Comparison of ENCODE assay signal across 11 cellular contexts in the genomic region with DNA sequence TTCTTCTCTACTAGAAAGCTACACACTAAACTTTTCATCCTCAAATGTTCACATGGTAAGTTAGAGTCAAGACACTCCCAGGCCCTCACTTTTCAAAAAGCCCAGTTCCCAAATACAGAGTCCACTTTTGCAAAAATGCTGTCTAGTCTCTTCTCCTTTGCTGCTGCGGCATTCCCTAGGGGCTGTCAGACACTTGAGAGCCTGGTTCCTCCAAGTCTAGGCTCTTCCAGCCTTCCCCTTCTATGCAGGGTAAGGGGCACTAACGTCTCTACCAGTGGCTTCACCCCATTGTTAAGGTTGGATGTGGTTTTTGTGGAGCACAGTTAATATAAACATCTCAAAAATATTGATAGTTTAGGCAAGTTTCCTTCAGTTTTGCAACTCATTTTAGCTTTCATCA.
A peak's percentile ranks its signal among the peaks of the same experiment; 100 is the strongest.
DNase-seq lines count a peak whose midpoint lies in the region; ATAC-seq and TF ChIP-seq lines count a peak whose summit lies in the region.
"Had no signal": no experiment of that assay in that cellular context is flagged by ENCODE, and none has a peak within 500 bp of the region (broad histone marks: within the 10 kb centered on the region; RNA-seq: fewer than 3 reads in every experiment).

No MANE protein-coding gene starts in this region.

- TF ChIP-seq EP300 in tibial nerve (IDR thresholded peaks at IDR 0.05), result no peak

- dilution Hi-C loops in IMR-90 (cut with HindIII; ENCODE audit: low sequenced_read_pairs, unreplicated experiment), result no loop called here

- CTCF ChIA-PET in IMR-90 (lab: Yijun Ruan, JAX), result interaction anchor here (0.7 to 0.8 kb wide), 2 partner anchors 157 to 209 kb away, joined by 3 read pairs; no protein-coding TSS in a partner anchor

- peaks cover 2% of the 10 kb centered on the region; the same call in 1 of the 2 replicates for H3K9me1 ChIP-seq in IMR-90 (ENCODE audit: insufficient read depth, low read length)

- H4K8ac ChIP-seq in IMR-90 (ENCODE audit: low read depth in 2 of 2, low read length in 2 of 2), result peak overlapping the region; percentile 67 to 96

- H3K4ac ChIP-seq in IMR-90 (ENCODE audit: low read depth, low read length), result peak overlapping the region; percentile 98

- peak overlapping the region; percentile 87 for H3K14ac ChIP-seq in IMR-90 (replicated peaks; ENCODE audit: low read depth, low read length)

- H3K36me3 Mint-ChIP-seq in chondrocyte (ENCODE audit: low read depth), result no peaks in the 10 kb centered on the region

- no peaks in the 10 kb centered on the region for H3K27me3 ChIP-seq in IMR-90 (ENCODE audit: control insufficient read depth, insufficient read depth, low read length)
- no peaks in the 10 kb centered on the region for H3K27me3 ChIP-seq in RWPE2 (ENCODE audit: insufficient read depth, poor library complexity, severe bottlenecking)
- H3K27me3 ChIP-seq in tibial nerve, result no peaks in the 10 kb centered on the region
- H3K27me3 ChIP-seq: BLaER1 had no signal

- H2BK120ac ChIP-seq in IMR-90 (ENCODE audit: low read depth, low read length), result peak overlapping the region; percentile 95

- H3K4me2 ChIP-seq in IMR-90 (ENCODE audit: low read depth, low read length), result no peak overlapping the region
- H3K4me2 ChIP-seq: BLaER1 had no signal

- H2BK5ac ChIP-seq in IMR-90 (ENCODE audit: low read depth, low read length, poor library complexity, severe bottlenecking), result peak overlapping the region; percentile 99

- peak overlapping the region; percentile 91 for H2AK5ac ChIP-seq in IMR-90 (ENCODE audit: low read depth, low read length)

- H3K4me3 Mint-ChIP-seq in chondrocyte (ENCODE audit: unreplicated experiment), result no peak overlapping the region

- DNase-seq in IMR-90 (no peak), RWPE2 (ENCODE audit: low spot score) (no peak), chondrocyte (ENCODE audit: low spot score) (no peak), activated gamma-delta T cell (lab: John Stamatoyannopoulos, UW) (no peak), tibial nerve (ENCODE audit: low spot score in 2 of 2) (no peak)
- no peak for DNase-seq in activated effector memory CD4-positive, alpha-beta T cell treated with anti-CD3 and anti-CD28 coated beads, Interleukin-2, amount 50 U/mL, for 16 hours
- DNase-seq: NCI-H146, NCI-H526 treated with DMSO at 0.1 percent for 48 hours, Right ventricle myocardium superior had no signal

- H3K36me3 ChIP-seq in IMR-90 (ENCODE audit: control insufficient read depth, insufficient read depth, low read length) (no peaks in the 10 kb centered on the region), RWPE2 (ENCODE audit: low read depth) (no peaks in the 10 kb centered on the region), tibial nerve (no peaks in the 10 kb centered on the region)
- H3K36me3 ChIP-seq: BLaER1 had no signal

- no peak for TF ChIP-seq RAD21 in IMR-90 (IDR thresholded peaks at IDR 0.05; ENCODE audit: low read length)

- in situ Hi-C loops in IMR-90 (cut with MboI; ENCODE audit: low sequenced_read_pairs), result no loop called here

- intact Hi-C loops in IMR-90 (cut with micrococcal nuclease), result no loop called here

- H3K27ac ChIP-seq in IMR-90 (ENCODE audit: insufficient read depth, low read length) (peak overlapping the region; percentile 93), RWPE2 (ENCODE audit: poor library complexity, severe bottlenecking) (peak overlapping the region; percentile 45), tibial nerve (no peak overlapping the region)
- H3K27ac ChIP-seq: BLaER1 had no signal

- peaks cover 23% of the 10 kb centered on the region for H3K4me1 Mint-ChIP-seq in chondrocyte (ENCODE audit: low read depth)

- H3K9me3 ChIP-seq in IMR-90 (ENCODE audit: control insufficient read depth, insufficient read depth, low read length) (no peaks in the 10 kb centered on the region), RWPE2 (ENCODE audit: severe bottlenecking) (no peaks in the 10 kb centered on the region), tibial nerve (peaks cover 0 to 8% (median 0%) of the 10 kb centered on the region in 4 donors)
- H3K9me3 ChIP-seq: BLaER1 had no signal

- H2AK9ac ChIP-seq in IMR-90 (replicated peaks; ENCODE audit: low read depth, low read length, poor library complexity), result no peak overlapping the region

- no CpG with 5 or more reads among the region's 2 CpGs for WGBS in IMR-90 (ENCODE audit: extremely low coverage in 2 of 2, insufficient read length in 1 of 2), 2 experiments
- 62 to 69% methylated on average over 2 of the region's 2 CpGs for WGBS in tibial nerve, 2 donors

- H3K4me1 ChIP-seq in IMR-90 (ENCODE audit: control insufficient read depth, insufficient read depth, low read length), result peaks cover 8% of the 10 kb centered on the region
- H3K4me1 ChIP-seq in RWPE2 (ENCODE audit: insufficient read depth, poor library complexity, severe bottlenecking), result peaks cover 11% of the 10 kb centered on the region
- no peaks in the 10 kb centered on the region for H3K4me1 ChIP-seq in tibial nerve

- no peak for TF ChIP-seq CTCF in IMR-90 (conservative IDR thresholded peaks at IDR 0.05; ENCODE audit: low read depth, low read length)
- no peak for TF ChIP-seq CTCF in RWPE2 (IDR thresholded peaks at IDR 0.05; ENCODE audit: poor library complexity, severe bottlenecking)
- TF ChIP-seq CTCF in chondrocyte (IDR thresholded peaks at IDR 0.05), result no peak
- no peak for TF ChIP-seq CTCF in tibial nerve (IDR thresholded peaks at IDR 0.05)

- POLR2A ChIA-PET in IMR-90 (lab: Charles Lee; ENCODE audit: unreplicated experiment), result interaction anchor here (0.5 to 1.2 kb wide), 3 partner anchors 9 to 978 kb away, joined by 3 read pairs; no protein-coding TSS in a partner anchor

- no peak overlapping the region; the same call in 1 of the 2 replicates for H3K9ac ChIP-seq in IMR-90 (ENCODE audit: low read depth, low read length)
- H3K9ac ChIP-seq: BLaER1 had no signal

- H4K91ac ChIP-seq in IMR-90 (ENCODE audit: insufficient read depth, low read depth, low read length), result peak overlapping the region; percentile 94

- H3K27me3 Mint-ChIP-seq in chondrocyte (ENCODE audit: low read depth), result no peaks in the 10 kb centered on the region

- H3K9me3 Mint-ChIP-seq in chondrocyte (ENCODE audit: low read depth), result peaks cover 8% of the 10 kb centered on the region

- peak overlapping the region; percentile 89 for H2BK15ac ChIP-seq in IMR-90 (ENCODE audit: low read depth, low read length)

- H3K79me1 ChIP-seq in IMR-90 (ENCODE audit: low read depth in 1 of 2, low read length in 2 of 2), result no peaks in the 10 kb centered on the region

- H4K5ac ChIP-seq in IMR-90 (ENCODE audit: low read depth, low read length), result peak overlapping the region; percentile 95; the same call in 1 of the 2 replicates

- peak overlapping the region; percentile 66; the same call in 1 of the 2 replicates for H3K56ac ChIP-seq in IMR-90 (ENCODE audit: extremely low read depth, insufficient read depth, low read length)

- peak overlapping the region; percentile 98 for H3K18ac ChIP-seq in IMR-90 (ENCODE audit: low read depth, low read length)

- TF ChIP-seq POLR2A in IMR-90 (IDR thresholded peaks at IDR 0.05; ENCODE audit: low read depth, low read length) (no peak), tibial nerve (IDR thresholded peaks at IDR 0.05) (no peak)

- no peak overlapping the region for H3K4me3 ChIP-seq in IMR-90 (ENCODE audit: insufficient read depth, low read depth, low read length)
- no peak overlapping the region for H3K4me3 ChIP-seq in RWPE2 (ENCODE audit: severe bottlenecking)
- H3K4me3 ChIP-seq in tibial nerve, result no peak overlapping the region
- H3K4me3 ChIP-seq: BLaER1 had no signal

- peak overlapping the region; percentile 83 for H3K23ac ChIP-seq in IMR-90 (ENCODE audit: low read depth, low read length)

- peak overlapping the region; percentile 74 for H2AFZ ChIP-seq in IMR-90 (replicated peaks; ENCODE audit: low read length, poor library complexity)

- no TSS peak for BruUV-seq in IMR-90 (replicated peaks; lab: Mats Ljungman, UMichigan)

- H2BK20ac ChIP-seq in IMR-90 (ENCODE audit: low read depth, low read length), result peak overlapping the region; percentile 98

- ATAC-seq in IMR-90 (ENCODE audit: low read depth) (peak; percentile 33; the same call in 1 of the 2 replicates), RWPE2 (ENCODE audit: low read depth) (no peak), HG02885 (IDR thresholded peaks at IDR 0.05; ENCODE audit: poor library complexity, unreplicated experiment) (no peak)

- peak overlapping the region; percentile 57 for H3K27ac Mint-ChIP-seq in chondrocyte (ENCODE audit: unreplicated experiment)

- H4K20me1 ChIP-seq in IMR-90 (ENCODE audit: insufficient read depth, low read length), result no peaks in the 10 kb centered on the region
- H4K20me1 ChIP-seq: BLaER1 had no signal

TF ChIP-seq in IMR-90, 13 proteins besides CTCF, POLR2A, EP300 and RAD21:
- TF ChIP-seq MAFK (IDR thresholded peaks at IDR 0.05; ENCODE audit: low read depth, low read length) (no peak), BHLHE40 (IDR thresholded peaks at IDR 0.05; ENCODE audit: low read depth, low read length) (no peak), FOS (IDR thresholded peaks at IDR 0.05; ENCODE audit: low read depth, low read length) (no peak), MXI1 (IDR thresholded peaks at IDR 0.05; ENCODE audit: borderline replicate concordance, low read depth, low read length) (no peak), NFE2L2 (IDR thresholded peaks at IDR 0.05; ENCODE audit: low read depth, low read length) (no peak), CHD1 (IDR thresholded peaks at IDR 0.05; ENCODE audit: low read depth, low read length) (no peak), CEBPB (IDR thresholded peaks at IDR 0.05; ENCODE audit: low read depth, low read length) (no peak), SMC3 (IDR thresholded peaks at IDR 0.05; ENCODE audit: low read depth, low read length) (no peak), RFX5 (IDR thresholded peaks at IDR 0.05; ENCODE audit: low read depth, low read length) (no peak)
- TF ChIP-seq, protein P1, sequence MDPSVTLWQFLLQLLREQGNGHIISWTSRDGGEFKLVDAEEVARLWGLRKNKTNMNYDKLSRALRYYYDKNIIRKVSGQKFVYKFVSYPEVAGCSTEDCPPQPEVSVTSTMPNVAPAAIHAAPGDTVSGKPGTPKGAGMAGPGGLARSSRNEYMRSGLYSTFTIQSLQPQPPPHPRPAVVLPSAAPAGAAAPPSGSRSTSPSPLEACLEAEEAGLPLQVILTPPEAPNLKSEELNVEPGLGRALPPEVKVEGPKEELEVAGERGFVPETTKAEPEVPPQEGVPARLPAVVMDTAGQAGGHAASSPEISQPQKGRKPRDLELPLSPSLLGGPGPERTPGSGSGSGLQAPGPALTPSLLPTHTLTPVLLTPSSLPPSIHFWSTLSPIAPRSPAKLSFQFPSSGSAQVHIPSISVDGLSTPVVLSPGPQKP (IDR thresholded peaks at IDR 0.05; ENCODE audit: borderline replicate concordance, low read depth, low read length), result no peak
- TF ChIP-seq, protein P2, sequence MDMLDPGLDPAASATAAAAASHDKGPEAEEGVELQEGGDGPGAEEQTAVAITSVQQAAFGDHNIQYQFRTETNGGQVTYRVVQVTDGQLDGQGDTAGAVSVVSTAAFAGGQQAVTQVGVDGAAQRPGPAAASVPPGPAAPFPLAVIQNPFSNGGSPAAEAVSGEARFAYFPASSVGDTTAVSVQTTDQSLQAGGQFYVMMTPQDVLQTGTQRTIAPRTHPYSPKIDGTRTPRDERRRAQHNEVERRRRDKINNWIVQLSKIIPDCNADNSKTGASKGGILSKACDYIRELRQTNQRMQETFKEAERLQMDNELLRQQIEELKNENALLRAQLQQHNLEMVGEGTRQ (IDR thresholded peaks at IDR 0.05; ENCODE audit: low read depth, low read length), result no peak

Comparison
In these comparisons a context has a peak if more than half of its experiments do, and no peak if none do; other contexts are left out.
1. H3K27ac ChIP-seq: peak in IMR-90 (single experiment) and RWPE2 (single experiment); none in tibial nerve (0 of 4).